25 cellular contexts compared by ENCODE assay signal in the genomic region with DNA sequence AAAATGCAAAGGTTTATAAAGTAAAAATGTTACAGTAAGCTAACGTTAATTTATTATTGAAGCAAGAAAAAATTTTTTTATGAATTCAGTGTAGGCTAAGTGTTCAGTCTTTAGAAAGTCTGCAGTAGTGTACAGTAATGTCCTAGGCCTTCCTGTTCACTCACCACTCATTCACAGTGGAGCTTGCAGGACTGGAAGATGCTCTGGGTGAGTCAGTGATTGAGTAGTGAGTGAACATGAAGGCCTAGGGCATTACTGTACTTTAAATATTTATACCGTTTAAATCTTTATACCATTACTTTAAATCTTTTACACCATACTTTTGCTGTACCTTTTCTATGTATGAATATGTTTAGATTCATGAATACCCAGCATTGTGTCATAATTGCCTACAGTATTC.
A peak's percentile ranks its signal among the peaks of the same experiment; 100 is the strongest.
DNase-seq lines count a peak whose midpoint lies in the region; ATAC-seq and TF ChIP-seq lines count a peak whose summit lies in the region.
"Had no signal": no experiment of that assay in that cellular context is flagged by ENCODE, and none has a peak within 500 bp of the region (broad histone marks: within the 10 kb centered on the region; RNA-seq: fewer than 3 reads in every experiment).

No MANE protein-coding gene starts in this region.

- no peak overlapping the region for H3K27ac ChIP-seq in OCI-LY7 (ENCODE audit: low read depth, low read length, poor library complexity, severe bottlenecking)
- H3K27ac ChIP-seq: dorsolateral prefrontal cortex, left ventricle myocardium inferior, suprapubic skin had no signal

- POLR2A ChIA-PET in OCI-LY7 (lab: Charles Lee), result interaction anchor here (0.9 kb wide), 1 partner anchor 13 kb away, joined by 4 read pairs; no protein-coding TSS in a partner anchor

- TF ChIP-seq CTCF in fibroblast of mammary gland (conservative IDR thresholded peaks at IDR 0.05; ENCODE audit: control insufficient read depth, insufficient read depth, low read depth, low read length) (no peak), OCI-LY7 (conservative IDR thresholded peaks at IDR 0.05; ENCODE audit: low read length) (no peak)

- intact Hi-C loops in OCI-LY7 (cut with micrococcal nuclease; ENCODE audit: unreplicated experiment), result no loop called here

- H3K36me3 ChIP-seq in OCI-LY7 (ENCODE audit: insufficient read depth, low read length), result no peaks in the 10 kb centered on the region
- H3K36me3 ChIP-seq: left ventricle myocardium inferior, suprapubic skin had no signal

- CTCF ChIA-PET in OCI-LY7 (lab: Charles Lee; ENCODE audit: unreplicated experiment), result no interaction called here

- no peaks in the 10 kb centered on the region for H3K9me2 ChIP-seq in OCI-LY7 (ENCODE audit: insufficient read depth, low read length)

- DNase-seq in A172 (ENCODE audit: low spot score), result peak; percentile 37
- peak; percentile 53 for DNase-seq in HS-5 (ENCODE audit: low read depth)
- DNase-seq in fibroblast of mammary gland (ENCODE audit: low read depth), result peak; percentile 74
- DNase-seq in NCI-H146 (lab: John Stamatoyannopoulos, UW), result no peak
- no peak for DNase-seq in NCI-H1105 (lab: John Stamatoyannopoulos, UW)
- DNase-seq in OCI-LY7 (ENCODE audit: low spot score), result no peak
- DNase-seq: 8988T; activated naive CD4-positive, alpha-beta T cell treated with anti-CD3 and anti-CD28 coated beads, Interleukin-2, amount 10 ng/mL, durations not matched to agents 7 days and 5 days; caudate nucleus; dorsolateral prefrontal cortex; left ventricle myocardium inferior; MV-4-11; natural killer cell; NCI-H1694; NCI-H69; small intestine; stimulated activated CD4-positive, alpha-beta T cell treated with anti-CD3 and anti-CD28 coated beads, Interleukin-2, amount 100 ng/mL, for 48 hours; SW 1271; T1000 had no signal

- no peak overlapping the region for H2AFZ ChIP-seq in OCI-LY7 (ENCODE audit: low read length)

- no peaks in the 10 kb centered on the region for H3K4me1 ChIP-seq in OCI-LY7 (ENCODE audit: insufficient read depth, low read length, poor library complexity, severe bottlenecking)
- H3K4me1 ChIP-seq: left ventricle myocardium inferior, suprapubic skin had no signal

- no TSS peak for BruUV-seq in OCI-LY7 (replicated peaks; lab: Mats Ljungman, UMichigan)

- H3K4me3 ChIP-seq in fibroblast of mammary gland (ENCODE audit: control insufficient read depth, low read depth, low read length) (no peak overlapping the region), OCI-LY7 (ENCODE audit: low read depth, low read length, poor library complexity, severe bottlenecking) (no peak overlapping the region)
- H3K4me3 ChIP-seq: dorsolateral prefrontal cortex, left ventricle myocardium inferior, suprapubic skin had no signal

- no peaks in the 10 kb centered on the region for H4K20me1 ChIP-seq in OCI-LY7 (ENCODE audit: insufficient read depth, low read length)

- ATAC-seq in SK-N-SH treated with all-trans-retinoic acid at 6 μM for 48 hours (peak; percentile 44; the same call in 2 of the 3 replicates), HG03135 (IDR thresholded peaks at IDR 0.05; ENCODE audit: unreplicated experiment) (no peak)
- ATAC-seq: natural killer cell; Right ventricle myocardium inferior; stimulated activated effector memory CD8-positive, alpha-beta T cell treated with anti-CD3 and anti-CD28 coated beads, Interleukin-12 subunit alpha, Interleukin-12 subunit beta, amount 100 ng/mL, for 72 hours; WTC11 had no signal

- no peaks in the 10 kb centered on the region for H3K9me3 ChIP-seq in OCI-LY7 (ENCODE audit: low read length)
- H3K9me3 ChIP-seq: left ventricle myocardium inferior, suprapubic skin had no signal

- no peak overlapping the region for H3K4me2 ChIP-seq in OCI-LY7 (ENCODE audit: low read length)

- no peaks in the 10 kb centered on the region for H3K79me2 ChIP-seq in OCI-LY7 (ENCODE audit: insufficient read depth, low read depth, low read length)

TF ChIP-seq in SK-N-SH treated with all-trans-retinoic acid at 6 μM for 48 hours, 23 proteins besides CTCF, POLR2A, EP300 and RAD21:
- TF ChIP-seq ESRRG (CRISPR knock-in tag; IDR thresholded peaks at IDR 0.05), result no peak
- no peak for TF ChIP-seq ZNF70 (CRISPR knock-in tag; IDR thresholded peaks at IDR 0.05)

Comparison
In these comparisons a context has a peak if more than half of its experiments do, and no peak if none do; other contexts are left out.
1. DNase-seq: peak in A172 (single experiment), HS-5 (single experiment) and fibroblast of mammary gland (single experiment); none in NCI-H146 (single experiment), NCI-H1105 (single experiment) and OCI-LY7 (single experiment).